Comparison of ENCODE assay signal across 16 cellular contexts in the genomic region with DNA sequence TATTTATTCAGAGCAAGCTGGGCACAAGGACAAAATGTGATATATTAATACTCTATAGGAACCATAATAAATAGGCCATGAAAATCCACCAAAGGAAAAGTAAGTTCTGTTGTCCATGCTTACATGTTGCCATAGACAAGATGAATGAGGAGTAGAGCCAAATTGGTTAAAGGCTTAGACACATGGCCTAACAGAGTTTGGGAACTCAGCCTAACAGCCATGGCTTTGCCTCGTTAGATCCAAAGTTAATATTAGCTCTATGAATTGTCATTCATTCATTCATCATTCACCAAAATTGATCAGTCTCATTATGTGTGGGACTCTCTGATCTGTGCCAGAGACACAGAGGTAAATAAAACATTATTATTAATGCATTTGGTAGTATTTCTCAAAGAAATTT.
"Had no signal": no experiment of that assay in that cellular context is flagged by ENCODE, and none has a peak within 500 bp of the region (broad histone marks: within the 10 kb centered on the region; RNA-seq: fewer than 3 reads in every experiment).

No MANE protein-coding gene starts in this region.

- H3K4me2 ChIP-seq: hepatocyte had no signal

- DNase-seq: effector memory CD4-positive, alpha-beta T cell; head of caudate nucleus; mucosa of descending colon; naive thymus-derived CD8-positive, alpha-beta T cell; right cardiac atrium; small intestine; stimulated activated CD4-positive, alpha-beta T cell treated with anti-CD3 and anti-CD28 coated beads, Interleukin-12 subunit alpha, Interleukin-12 subunit beta, amount 100 ng/mL, for 4 hours; stimulated activated naive CD4-positive, alpha-beta T cell; stomach; thyroid gland; upper lobe of left lung had no signal

- H3K4me3 ChIP-seq: hepatocyte, mucosa of descending colon, stomach, suprapubic skin, thyroid gland, upper lobe of left lung, vagina had no signal

- H3K36me3 ChIP-seq: stomach, suprapubic skin, thyroid gland, upper lobe of left lung, vagina had no signal

- ATAC-seq: esophagus mucosa; left colon; mucosa of descending colon; naive thymus-derived CD8-positive, alpha-beta T cell; right cardiac atrium had no signal

- H3K79me2 ChIP-seq: hepatocyte had no signal

- H3K9me3 ChIP-seq: mucosa of descending colon, stomach, suprapubic skin, thyroid gland, upper lobe of left lung, vagina had no signal

- FAIRE-seq: small intestine had no signal

- H3K4me1 ChIP-seq: thyroid gland, upper lobe of left lung had no signal

- H2AFZ ChIP-seq: hepatocyte had no signal

- H3K27me3 ChIP-seq: hepatocyte, stomach, suprapubic skin, thyroid gland, upper lobe of left lung, vagina had no signal

- H3K27ac ChIP-seq: hepatocyte, suprapubic skin, thyroid gland, upper lobe of left lung, vagina had no signal
